ENCODE assay signal across 18 cellular contexts in the genomic region with DNA sequence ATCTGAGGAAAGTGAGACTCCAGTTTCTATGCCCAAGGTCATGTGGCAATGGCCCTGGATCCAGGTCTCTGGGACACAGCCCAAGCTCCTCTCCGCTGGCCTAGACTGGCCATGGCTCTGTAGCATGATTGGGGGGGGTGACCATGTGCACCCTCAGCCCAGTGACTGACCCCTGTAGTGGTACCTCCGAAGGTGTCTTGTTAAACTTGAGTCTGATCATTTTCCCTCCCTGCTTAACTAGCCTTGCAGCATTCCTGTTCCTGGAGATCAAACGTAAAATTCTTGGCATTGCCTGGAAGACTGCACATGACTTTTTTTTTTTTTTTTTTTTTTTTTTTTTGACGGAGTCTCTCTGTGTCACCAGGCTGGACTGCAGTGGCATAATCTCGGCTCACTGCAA.
DNase-seq lines count a peak whose midpoint lies in the region; FAIRE-seq and TF ChIP-seq lines count a peak whose summit lies in the region.
"Had no signal": no experiment of that assay in that cellular context is flagged by ENCODE, and none has a peak within 500 bp of the region (broad histone marks: within the 10 kb centered on the region; RNA-seq: fewer than 3 reads in every experiment).

No MANE protein-coding gene starts in this region.

- H3K27ac ChIP-seq in C4-2B: peak overlapping the region; percentile 38
- H3K27ac ChIP-seq in H1 (ENCODE audit: low read depth, low read length): no peak overlapping the region
- peak overlapping the region in 1 of 2 donors; percentile 19 for H3K27ac ChIP-seq in prostate gland

- no peaks in the 10 kb centered on the region for H3K79me2 ChIP-seq in H1 (ENCODE audit: control insufficient read depth in 1 of 2, insufficient read depth in 2 of 2, low read length in 2 of 2)

- H3K4me1 ChIP-seq in H1 (replicated peaks in 1 of 4; ENCODE audit: control insufficient read depth in 3 of 4, insufficient read depth in 4 of 4, low read length in 3 of 4): no peaks in the 10 kb centered on the region
- no peaks in the 10 kb centered on the region for H3K4me1 ChIP-seq in prostate gland (replicated peaks)

- H3K4ac ChIP-seq in H1 (replicated peaks; ENCODE audit: insufficient read length, low read depth, low read length): no peak overlapping the region

- H3K56ac ChIP-seq in H1 (replicated peaks; ENCODE audit: insufficient read length, low read depth, low read length): no peak overlapping the region

- H2BK15ac ChIP-seq in H1 (ENCODE audit: low read length): no peak overlapping the region

- no peak overlapping the region for H2BK5ac ChIP-seq in H1 (ENCODE audit: low read depth, low read length)

- H4K8ac ChIP-seq in H1 (ENCODE audit: extremely low read depth, insufficient read depth, low read length): no peak overlapping the region

- H3K4me2 ChIP-seq in H1 (ENCODE audit: insufficient read depth in 1 of 2, low read depth in 2 of 2, low read length in 2 of 2): no peak overlapping the region
- H3K4me2 ChIP-seq: GM23338 had no signal

- no peak overlapping the region for H2BK20ac ChIP-seq in H1 (ENCODE audit: low read length)

- TF ChIP-seq CTCF in C4-2B (conservative IDR thresholded peaks at IDR 0.05): no peak
- no peak for TF ChIP-seq CTCF in H1 (IDR thresholded peaks at IDR 0.05; ENCODE audit: control extremely low read depth in 1 of 3, insufficient read depth in 1 of 3, low read depth in 1 of 3, low read length in 3 of 3)
- no peak for TF ChIP-seq CTCF in prostate gland (IDR thresholded peaks at IDR 0.05)

- no peaks in the 10 kb centered on the region for H4K20me1 ChIP-seq in H1 (replicated peaks in 1 of 2; ENCODE audit: control insufficient read depth in 1 of 2, insufficient read depth in 2 of 2, low read length in 2 of 2)

- no peak overlapping the region for H3K23ac ChIP-seq in H1 (ENCODE audit: insufficient read length)

- TF ChIP-seq RAD21 in Ishikawa (IDR thresholded peaks at IDR 0.05; ENCODE audit: low read depth) (0 out of 2 replicates have a peak, but pooled peaks have one; percentile 3), H1 (IDR thresholded peaks at IDR 0.05 in 1 of 2, conservative IDR thresholded peaks at IDR 0.05 in 1 of 2; ENCODE audit: low read depth in 2 of 2, low read length in 2 of 2) (no peak)

- no peak overlapping the region for H3K9ac ChIP-seq in H1 (replicated peaks in 1 of 4; ENCODE audit: extremely low read depth in 1 of 4, low read depth in 3 of 4, low read length in 3 of 4)

- H2BK120ac ChIP-seq in H1 (replicated peaks; ENCODE audit: low read depth, low read length): no peak overlapping the region

- H3K27me3 ChIP-seq in H1 (replicated peaks in 1 of 4; ENCODE audit: control insufficient read depth in 3 of 4, extremely low read depth in 1 of 4, insufficient read depth in 3 of 4, low read length in 3 of 4) (no peaks in the 10 kb centered on the region; a peak in 1 of 7 replicates), prostate gland (replicated peaks; ENCODE audit: insufficient read depth) (no peaks in the 10 kb centered on the region)

- TF ChIP-seq POLR2A in H1 (IDR thresholded peaks at IDR 0.05; ENCODE audit: control extremely low read depth in 1 of 2, low read depth in 2 of 2, low read length in 2 of 2) (no peak), prostate gland (IDR thresholded peaks at IDR 0.05) (no peak)

- POLR2A ChIA-PET in H1 (lab: Charles Lee; ENCODE audit: partially characterized antibody): no interaction called here

- H3K9me3 ChIP-seq in H1 (ENCODE audit: insufficient read depth in 2 of 2, low read depth in 1 of 2, low read length in 1 of 2) (peaks cover 36 to 70% of the 10 kb centered on the region in 2 experiments), prostate gland (no peaks in the 10 kb centered on the region)

- no peak overlapping the region for H3K14ac ChIP-seq in H1 (ENCODE audit: insufficient read length)

- DNase-seq in H1 (ENCODE audit: low read depth in 1 of 2, low spot score in 2 of 2) (no peak), prostate gland (ENCODE audit: low spot score) (peak; percentile 53), SW480 (ENCODE audit: low spot score) (no peak), glomerular visceral epithelial cell (ENCODE audit: extremely low spot score) (no peak)
- no peak for DNase-seq in stimulated activated CD4-positive, alpha-beta T cell treated with anti-CD3 and anti-CD28 coated beads, Interleukin-4, amount 100 ng/mL, for 4 hours
- DNase-seq: C1 segment of cervical spinal cord; CD4-positive, alpha-beta memory T cell; DMS153; DMS79 treated with DMSO at 0.1 percent for 48 hours; EL; GDM1; H9 had no signal

- H3K4me3 ChIP-seq in H1 (ENCODE audit: extremely low read depth in 1 of 4, insufficient read depth in 2 of 4, low read depth in 3 of 4, low read length in 4 of 4): no peak overlapping the region
- no peak overlapping the region for H3K4me3 ChIP-seq in prostate gland
- H3K4me3 ChIP-seq: GM23338 had no signal

- no peak overlapping the region for H4K91ac ChIP-seq in H1 (replicated peaks; ENCODE audit: insufficient read length, low read length)

- no peak overlapping the region for H2AK5ac ChIP-seq in H1 (ENCODE audit: low read depth, low read length)

- H3K18ac ChIP-seq in H1 (ENCODE audit: extremely low read depth, low read length): no peak overlapping the region

- TF ChIP-seq EP300 in Ishikawa (IDR thresholded peaks at IDR 0.05; ENCODE audit: borderline replicate concordance) (0 out of 2 replicates have a peak, but pooled peaks have one; percentile 29), H1 (IDR thresholded peaks at IDR 0.05; ENCODE audit: borderline replicate concordance in 1 of 2, low read depth in 2 of 2, low read length in 2 of 2) (no peak)

- no peaks in the 10 kb centered on the region for H3K23me2 ChIP-seq in H1 (ENCODE audit: low read depth, low read length)

- no peaks in the 10 kb centered on the region for H3K79me1 ChIP-seq in H1 (ENCODE audit: low read depth, low read length)

- H2AFZ ChIP-seq in H1 (ENCODE audit: low read length): no peak overlapping the region
- H2AFZ ChIP-seq: GM23338 had no signal

- no peak for FAIRE-seq in H1 (lab: Jason Lieb, UNC)
- FAIRE-seq: A204.1, D721Med, GM12892 had no signal

- no peak overlapping the region for H2BK12ac ChIP-seq in H1 (ENCODE audit: low read depth, low read length)

- CTCF ChIA-PET in H1 (lab: Charles Lee; ENCODE audit: partially characterized antibody): no interaction called here

- H3K36me3 ChIP-seq in H1 (ENCODE audit: control insufficient read depth in 2 of 4, insufficient read depth in 4 of 4, low read length in 3 of 4) (no peaks in the 10 kb centered on the region), prostate gland (no peaks in the 10 kb centered on the region)

- H4K5ac ChIP-seq in H1 (ENCODE audit: insufficient read length, low read depth, low read length): peak overlapping the region; percentile 33

- intact Hi-C loops in prostate gland (cut with DNase I): no loop called here

- WGBS in H1 (ENCODE audit: extremely low coverage in 1 of 2, insufficient coverage in 1 of 2, insufficient read length in 1 of 2, insufficient replicate concordance in 2 of 2, low coverage in 1 of 2, low lambda C conversion rate in 2 of 2, missing lambda C conversion rate in 1 of 2), 2 experiments: 96% methylated on average over 4 of the region's 5 CpGs; no CpG with 5 or more reads in 1 of the 2 experiments
- 30% methylated on average over 5 of the region's 5 CpGs for WGBS in prostate gland

TF ChIP-seq in Ishikawa, 13 proteins besides CTCF, POLR2A, EP300 and RAD21 (continues in another document):
- no peak for TF ChIP-seq EGR1 (IDR thresholded peaks at IDR 0.05)
- TF ChIP-seq TCF12 (IDR thresholded peaks at IDR 0.05; ENCODE audit: low read depth): peak; percentile 58; the same call in 1 of the 2 replicates
- no peak for TF ChIP-seq TAF1 (IDR thresholded peaks at IDR 0.05; ENCODE audit: low read depth)
- TF ChIP-seq CREB1 (IDR thresholded peaks at IDR 0.05; ENCODE audit: low read depth): no peak
- TF ChIP-seq FOXM1 (IDR thresholded peaks at IDR 0.05; ENCODE audit: borderline replicate concordance, low read depth): no peak
- TF ChIP-seq YY1 (IDR thresholded peaks at IDR 0.05; ENCODE audit: low read depth): no peak
- TF ChIP-seq TEAD4 (IDR thresholded peaks at IDR 0.05): peak; percentile 89
- TF ChIP-seq, protein P1, sequence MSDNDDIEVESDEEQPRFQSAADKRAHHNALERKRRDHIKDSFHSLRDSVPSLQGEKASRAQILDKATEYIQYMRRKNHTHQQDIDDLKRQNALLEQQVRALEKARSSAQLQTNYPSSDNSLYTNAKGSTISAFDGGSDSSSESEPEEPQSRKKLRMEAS (IDR thresholded peaks at IDR 0.05): peak; percentile 40; the same call in 1 of the 2 replicates

TF ChIP-seq in H1, 55 proteins besides CTCF, POLR2A, EP300 and RAD21:
- TF ChIP-seq PHF8 (conservative IDR thresholded peaks at IDR 0.05; ENCODE audit: low read depth, low read length): no peak
- no peak for TF ChIP-seq CHD2 (IDR thresholded peaks at IDR 0.05; ENCODE audit: low read length)
- no peak for TF ChIP-seq SP1 (IDR thresholded peaks at IDR 0.05; ENCODE audit: low read depth, low read length)
